8 cellular contexts compared by ENCODE assay signal in genomic region chrX:154750301-154751120, GRCh38. TPM values are rescaled to one million over a fixed set of nuclear protein-coding genes. Genes with fewer than 3 reads are reported as not detected.
DNase-seq lines count a peak whose midpoint lies in the region; ATAC-seq and TF ChIP-seq lines count a peak whose summit lies in the region.

Gene GAB3, minus strand, starts transcription at chrX:154751077. Its CDS starts 52 bp downstream, at chrX:154751025.

- peak within 1 kb of the TSS; percentile 38; the same call in 1 of the 2 replicates for H3K9ac ChIP-seq in SU-DHL-6 (ENCODE audit: low read length)

- H3K79me2 ChIP-seq in SU-DHL-6 (ENCODE audit: insufficient read depth, low read length), result no peaks in the 10 kb centered on the region

- H3K4me3 ChIP-seq in SU-DHL-6 (ENCODE audit: insufficient read depth, low read length, poor library complexity, severe bottlenecking) (peak within 1 kb of the TSS; percentile 23), breast epithelium (peak within 1 kb of the TSS; percentile 49 to 68 (median 52)), kidney epithelial cell (ENCODE audit: low read depth, low read length) (peak within 1 kb of the TSS; percentile 32)

- TF ChIP-seq CTCF in SU-DHL-6 (IDR thresholded peaks at IDR 0.05; ENCODE audit: insufficient read depth, low read length, poor library complexity, severe bottlenecking), result no peak
- TF ChIP-seq CTCF in breast epithelium (IDR thresholded peaks at IDR 0.05), result no peak
- no peak for TF ChIP-seq CTCF in kidney epithelial cell (IDR thresholded peaks at IDR 0.05; ENCODE audit: insufficient read depth, low read length, poor library complexity, severe bottlenecking)

- peak; percentile 16 for DNase-seq in stimulated activated CD4-positive, alpha-beta T cell treated with anti-CD3 and anti-CD28 coated beads, Interleukin-12 subunit alpha, Interleukin-12 subunit beta, amount 100 ng/mL, for 4 hours
- DNase-seq in stimulated activated CD4-positive, alpha-beta T cell treated with anti-CD3 and anti-CD28 coated beads, Interleukin-1b, Interleukin-23, amount 100 ng/mL, for 48 hours, result no peak
- DNase-seq in breast epithelium (ENCODE audit: low spot score in 2 of 2) (no peak), kidney epithelial cell (ENCODE audit: low read depth) (no peak), G401 (ENCODE audit: low spot score) (no peak)
- DNase-seq in stimulated activated CD8-positive, alpha-beta memory T cell treated with anti-CD3 and anti-CD28 coated beads, Interleukin-4, amount 100 ng/mL, for 48 hours, result peak; percentile 48

- H3K27me3 ChIP-seq in SU-DHL-6 (ENCODE audit: low read length) (no peaks in the 10 kb centered on the region), breast epithelium (peaks cover 0 to 29% of the 10 kb centered on the region in 2 donors), kidney epithelial cell (ENCODE audit: control insufficient read depth, insufficient read depth, low read length) (peaks cover 8% of the 10 kb centered on the region)

- peak within 1 kb of the TSS; percentile 53 for H3K4me2 ChIP-seq in SU-DHL-6 (ENCODE audit: low read depth, low read length, poor library complexity, severe bottlenecking)

- H3K36me3 ChIP-seq in SU-DHL-6 (ENCODE audit: low read length), result no peaks in the 10 kb centered on the region
- no peaks in the 10 kb centered on the region for H3K36me3 ChIP-seq in breast epithelium
- H3K36me3 ChIP-seq in kidney epithelial cell (ENCODE audit: control insufficient read depth, insufficient read depth, low read length), result no peaks in the 10 kb centered on the region

- no peaks in the 10 kb centered on the region for H4K20me1 ChIP-seq in SU-DHL-6 (ENCODE audit: low read depth, low read length)

- H3K9me3 ChIP-seq in SU-DHL-6 (ENCODE audit: insufficient read depth, low read length) (no peaks in the 10 kb centered on the region), breast epithelium (no peaks in the 10 kb centered on the region)

- no peaks in the 10 kb centered on the region; the same call in 1 of the 2 replicates for H3F3A ChIP-seq in SU-DHL-6 (ENCODE audit: insufficient read depth)

- H2AFZ ChIP-seq in SU-DHL-6 (ENCODE audit: low read depth, low read length, severe bottlenecking), result no peak within 1 kb of the TSS

- no peaks in the 10 kb centered on the region for H3K4me1 ChIP-seq in breast epithelium

- in situ Hi-C loops in G401 (cut with HindIII; ENCODE audit: low sequenced_read_pairs), result no loop called here

- peak; percentile 61 for ATAC-seq in HG03196 (IDR thresholded peaks at IDR 0.05; ENCODE audit: unreplicated experiment)

- no peaks in the 10 kb centered on the region for H3K9me2 ChIP-seq in SU-DHL-6 (replicated peaks; ENCODE audit: insufficient read depth, low read length)

- no peak within 1 kb of the TSS for H3K27ac ChIP-seq in SU-DHL-6 (ENCODE audit: low read depth, low read length)
- H3K27ac ChIP-seq in breast epithelium, result peak within 1 kb of the TSS in 1 of 2 donors; percentile 69

- no peak for TF ChIP-seq POLR2A in breast epithelium (IDR thresholded peaks at IDR 0.05)

- intact Hi-C loops in breast epithelium (cut with DNase I; ENCODE audit: low total_unique reads), result no loop called here

RNA-seq across cellular contexts. Expression of gene GAB3, which starts in this region (rescaled TPM):
- total RNA-seq in breast epithelium, result 1 to 10 TPM; 3.9 to 8.5 (median 5.3) TPM
- 0.42 and 0.82 TPM in 2 replicates for total RNA-seq in kidney epithelial cell
- not detected in 2 replicates for total RNA-seq in G401 (2014; rRNA removed; shearing (Covaris generic))

Comparison
In these comparisons a context has a peak if more than half of its experiments do, and no peak if none do; other contexts are left out.
1. DNase-seq: peak in stimulated activated CD4-positive, alpha-beta T cell treated with anti-CD3 and anti-CD28 coated beads, Interleukin-12 subunit alpha, Interleukin-12 subunit beta, amount 100 ng/mL, for 4 hours (single experiment) and stimulated activated CD8-positive, alpha-beta memory T cell treated with anti-CD3 and anti-CD28 coated beads, Interleukin-4, amount 100 ng/mL, for 48 hours (single experiment); none in stimulated activated CD4-positive, alpha-beta T cell treated with anti-CD3 and anti-CD28 coated beads, Interleukin-1b, Interleukin-23, amount 100 ng/mL, for 48 hours (single experiment), breast epithelium (0 of 2), kidney epithelial cell (single experiment) and G401 (single experiment).
2. Peak in every context shown above with its lines, with median percentiles within 50 percentile points of each other: H3K4me3 ChIP-seq.